Comparison of ENCODE assay signal across 18 cellular contexts in the genomic region with DNA sequence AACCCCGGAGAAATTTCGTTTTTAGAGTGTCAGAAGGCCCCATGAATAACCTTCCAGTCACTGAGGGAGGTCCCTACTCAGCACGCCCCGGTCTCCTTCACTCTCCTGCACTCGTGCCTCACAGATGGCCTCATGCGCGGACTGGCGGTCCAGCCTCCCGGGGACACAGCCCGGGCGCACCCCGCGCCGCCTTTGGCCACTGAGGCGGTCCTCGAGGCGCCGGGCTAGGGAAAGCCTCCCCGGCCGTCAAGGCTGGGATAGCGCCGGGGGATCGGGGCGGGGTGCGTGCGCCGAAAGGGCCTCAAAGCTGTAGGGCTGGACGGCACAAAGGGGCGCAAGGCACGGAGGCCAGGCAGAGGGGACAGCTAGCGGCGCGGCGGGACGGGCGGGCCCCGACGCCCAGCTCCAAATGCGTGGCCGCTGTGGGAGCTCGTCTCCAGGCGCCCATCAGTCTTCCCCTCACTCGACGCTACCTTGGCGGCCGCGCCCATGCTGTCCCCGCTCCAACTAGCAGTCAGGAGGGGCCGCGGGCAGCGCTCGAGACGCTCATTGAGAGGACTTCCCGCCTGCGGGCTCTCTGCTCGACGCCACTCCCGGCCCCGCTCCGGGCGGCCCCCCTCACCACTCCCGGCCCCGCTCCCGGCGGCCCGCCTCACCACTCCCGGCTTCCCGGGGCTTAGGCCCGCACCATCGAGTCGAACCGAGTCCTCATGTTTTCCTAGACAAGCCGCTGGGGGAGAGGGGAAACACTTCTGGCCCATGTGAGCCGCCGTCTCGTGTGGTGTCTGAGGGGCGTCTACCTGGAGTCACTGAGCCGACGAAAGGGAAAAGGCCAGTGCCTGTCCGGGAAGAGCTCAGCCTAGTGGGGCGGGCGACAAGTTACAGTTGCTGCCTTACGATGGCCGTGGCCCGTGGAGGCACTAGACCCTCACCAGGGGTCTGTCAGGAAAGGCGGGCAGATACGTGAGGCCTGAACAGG. TPM values are rescaled to one million over a fixed set of nuclear protein-coding genes. Genes with fewer than 3 reads are reported as not detected.
DNase-seq lines count a peak whose midpoint lies in the region; ATAC-seq and TF ChIP-seq lines count a peak whose summit lies in the region.
"Had no signal": no experiment of that assay in that cellular context is flagged by ENCODE, and none has a peak within 500 bp of the region (broad histone marks: within the 10 kb centered on the region; RNA-seq: fewer than 3 reads in every experiment).

Gene USP6, plus strand, starts transcription at position 360 of the 979 bp plus-strand sequence. CDS start 14,336 bp downstream, outside the sequence.

- no peak within 1 kb of the TSS for H3K14ac ChIP-seq in neuronal stem cell (ENCODE audit: low read length)

- H3K23ac ChIP-seq in neuronal stem cell (ENCODE audit: low read depth, low read length, poor library complexity), result peak within 1 kb of the TSS; percentile 34

- ATAC-seq in stimulated activated naive CD8-positive, alpha-beta T cell treated with anti-CD3 and anti-CD28 coated beads, Interleukin-15, amount 100 ng/mL, for 72 hours, result peak; percentile 54
- ATAC-seq in stimulated activated naive CD8-positive, alpha-beta T cell treated with anti-CD3 and anti-CD28 coated beads, Interleukin-15, Interleukin-2, amounts not matched to agents 100 U/mL and 50 U/mL, for 24 hours, result no peak
- no peak for ATAC-seq in HG03520 (IDR thresholded peaks at IDR 0.05; ENCODE audit: unreplicated experiment)
- ATAC-seq: activated CD8-positive, alpha-beta T cell treated with anti-CD3 and anti-CD28 coated beads for 36 hours; activated T-helper 17 cell treated with anti-CD3 and anti-CD28 coated beads, Interleukin-2, amount 50 U/mL, for 72 hours; PC-3; SK-N-SH treated with all-trans-retinoic acid at 6 μM for 48 hours had no signal

- H3K4me1 Mint-ChIP-seq in stimulated activated naive CD8-positive, alpha-beta T cell treated with anti-CD3 and anti-CD28 coated beads, Interleukin-15, amount 100 ng/mL, for 72 hours, result peaks cover 8% of the 10 kb centered on the region
- peaks cover 17% of the 10 kb centered on the region for H3K4me1 Mint-ChIP-seq in brain

- TF ChIP-seq CTCF in brain (conservative IDR thresholded peaks at IDR 0.05), result no peak

- H2BK15ac ChIP-seq in neuronal stem cell (ENCODE audit: low read length), result peak within 1 kb of the TSS; percentile 76

- H3K27ac ChIP-seq in neuronal stem cell (replicated peaks; ENCODE audit: low read length), result no peak within 1 kb of the TSS
- H3K27ac ChIP-seq: colonic mucosa, epithelial cell of prostate had no signal

- H3K4me3 ChIP-seq in neuronal stem cell (ENCODE audit: low read length in 2 of 2), result peak within 1 kb of the TSS in 1 of 2 donors; percentile 30
- H3K4me3 ChIP-seq: colonic mucosa had no signal

- H2AK5ac ChIP-seq in neuronal stem cell (ENCODE audit: low read depth, low read length), result peak within 1 kb of the TSS; percentile 50

- no peak within 1 kb of the TSS for H2BK120ac ChIP-seq in neuronal stem cell (ENCODE audit: low read depth, low read length)

- H3K27me3 Mint-ChIP-seq in stimulated activated naive CD8-positive, alpha-beta T cell treated with anti-CD3 and anti-CD28 coated beads, Interleukin-15, amount 100 ng/mL, for 72 hours, result peaks cover 59% of the 10 kb centered on the region
- H3K27me3 Mint-ChIP-seq in brain, result peaks cover 9% of the 10 kb centered on the region

- H3K9me3 ChIP-seq in neuronal stem cell (replicated peaks in 1 of 2; ENCODE audit: control insufficient read depth in 2 of 2, insufficient read depth in 1 of 2, low read depth in 1 of 2, low read length in 2 of 2), result peaks cover 5 to 7% of the 10 kb centered on the region in 2 donors
- H3K9me3 ChIP-seq: colonic mucosa had no signal

- no peak within 1 kb of the TSS for H3K4ac ChIP-seq in neuronal stem cell (ENCODE audit: low read length)

- H3K36me3 ChIP-seq in neuronal stem cell (replicated peaks in 1 of 2; ENCODE audit: control insufficient read depth in 2 of 2, insufficient read depth in 2 of 2, low read length in 2 of 2), result peaks cover 0 to 11% of the 10 kb centered on the region in 2 donors
- H3K36me3 ChIP-seq: colonic mucosa had no signal

- no peaks in the 10 kb centered on the region for H3K9me3 Mint-ChIP-seq in stimulated activated naive CD8-positive, alpha-beta T cell treated with anti-CD3 and anti-CD28 coated beads, Interleukin-15, amount 100 ng/mL, for 72 hours
- peaks cover 0 to 10% (median 5%) of the 10 kb centered on the region in 5 experiments for H3K9me3 Mint-ChIP-seq in brain
- H3K9me3 Mint-ChIP-seq: activated CD8-positive, alpha-beta T cell treated with anti-CD3 and anti-CD28 coated beads for 36 hours; activated T-helper 17 cell treated with anti-CD3 and anti-CD28 coated beads, Interleukin-2, amount 50 U/mL, for 72 hours had no signal

- peak within 1 kb of the TSS; percentile 21 for H3K18ac ChIP-seq in neuronal stem cell (ENCODE audit: low read length)

- peak within 1 kb of the TSS; percentile 35 for H2BK12ac ChIP-seq in neuronal stem cell (ENCODE audit: low read length)

- no peak within 1 kb of the TSS for H4K91ac ChIP-seq in neuronal stem cell (ENCODE audit: low read depth, low read length, poor library complexity)

- peaks cover 2% of the 10 kb centered on the region for H3K36me3 Mint-ChIP-seq in brain

- H4K8ac ChIP-seq in neuronal stem cell (ENCODE audit: low read depth, low read length), result no peak within 1 kb of the TSS

- DNase-seq in stimulated activated naive CD8-positive, alpha-beta T cell treated with anti-CD3 and anti-CD28 coated beads, Interleukin-15, amount 100 ng/mL, for 72 hours, result peak in 1 of 2 donors; percentile 52
- DNase-seq in stimulated activated naive CD8-positive, alpha-beta T cell treated with anti-CD3 and anti-CD28 coated beads, Interleukin-15, Interleukin-2, amounts not matched to agents 100 U/mL and 50 U/mL, for 24 hours, result no peak
- DNase-seq in neuronal stem cell (ENCODE audit: low spot score) (no peak), GOT3 (lab: John Stamatoyannopoulos, UW) (no peak), GM19238 (ENCODE audit: insufficient read length, low spot score) (no peak), HuH-7.5 (ENCODE audit: low spot score) (no peak)
- DNase-seq: activated CD8-positive, alpha-beta T cell treated with anti-CD3 and anti-CD28 coated beads for 36 hours; colonic mucosa; Karpas-422; midbrain; NCI-H1694 treated with DMSO at 0.1 percent for 48 hours; NCI-H446 treated with DMSO at 0.1 percent for 48 hours; PC-3 had no signal

- WGBS in neuronal stem cell (ENCODE audit: extremely low coverage in 2 of 2, insufficient read length in 2 of 2, insufficient replicate concordance in 1 of 2), 2 donors, result no CpG with 5 or more reads among the region's 87 CpGs

- H3K4me3 Mint-ChIP-seq in stimulated activated naive CD8-positive, alpha-beta T cell treated with anti-CD3 and anti-CD28 coated beads, Interleukin-15, amount 100 ng/mL, for 72 hours, result peak within 1 kb of the TSS; percentile 0 to 77
- H3K4me3 Mint-ChIP-seq in brain, result peak within 1 kb of the TSS in 3 of 5 experiments; percentile 35 to 85 (median 84)
- H3K4me3 Mint-ChIP-seq: activated CD8-positive, alpha-beta T cell treated with anti-CD3 and anti-CD28 coated beads for 36 hours; activated T-helper 17 cell treated with anti-CD3 and anti-CD28 coated beads, Interleukin-2, amount 50 U/mL, for 72 hours had no signal

- H2BK5ac ChIP-seq in neuronal stem cell (ENCODE audit: low read length), result no peak within 1 kb of the TSS

- peaks cover 0 to 6% (median 0%) of the 10 kb centered on the region in 3 experiments for H3K27me3 ChIP-seq in neuronal stem cell (ENCODE audit: control insufficient read depth in 3 of 3, insufficient read depth in 3 of 3, low read depth in 1 of 3, low read length in 3 of 3)

- H3K4me2 ChIP-seq in neuronal stem cell (ENCODE audit: insufficient read depth, low read length, poor library complexity, severe bottlenecking), result no peak within 1 kb of the TSS

- H3K4me1 ChIP-seq in neuronal stem cell (ENCODE audit: control insufficient read depth in 2 of 2, insufficient read depth in 1 of 2, low read depth in 1 of 2, low read length in 2 of 2), result peaks cover 0 to 1% of the 10 kb centered on the region in 2 donors
- H3K4me1 ChIP-seq: colonic mucosa had no signal

- H3K9ac ChIP-seq in neuronal stem cell (ENCODE audit: low read depth, low read length, poor library complexity), result no peak within 1 kb of the TSS

- peak within 1 kb of the TSS in 1 of 2 donors; percentile 84 for H3K27ac Mint-ChIP-seq in stimulated activated naive CD8-positive, alpha-beta T cell treated with anti-CD3 and anti-CD28 coated beads, Interleukin-15, amount 100 ng/mL, for 72 hours
- peak within 1 kb of the TSS in 2 of 5 experiments; percentile 59 to 83 for H3K27ac Mint-ChIP-seq in brain
- H3K27ac Mint-ChIP-seq: activated CD8-positive, alpha-beta T cell treated with anti-CD3 and anti-CD28 coated beads for 36 hours; activated T-helper 17 cell treated with anti-CD3 and anti-CD28 coated beads, Interleukin-2, amount 50 U/mL, for 72 hours had no signal

- no peak within 1 kb of the TSS for H2AFZ ChIP-seq in neuronal stem cell (ENCODE audit: low read length)

- H3K79me1 ChIP-seq in neuronal stem cell (ENCODE audit: low read depth, low read length), result peaks cover 3% of the 10 kb centered on the region

RNA-seq across cellular contexts. Expression of gene USP6, which starts in this region (rescaled TPM):
- polyA plus RNA-seq in brain (ENCODE audit: insufficient read depth, low read depth, low replicate concordance), result 0.05 TPM
- polyA plus RNA-seq in neuronal stem cell (2013, experiment 1 of 2), result 0.03 TPM
- 0.04 TPM for polyA plus RNA-seq in neuronal stem cell (2013, experiment 2 of 2)
